In the genomic region with DNA sequence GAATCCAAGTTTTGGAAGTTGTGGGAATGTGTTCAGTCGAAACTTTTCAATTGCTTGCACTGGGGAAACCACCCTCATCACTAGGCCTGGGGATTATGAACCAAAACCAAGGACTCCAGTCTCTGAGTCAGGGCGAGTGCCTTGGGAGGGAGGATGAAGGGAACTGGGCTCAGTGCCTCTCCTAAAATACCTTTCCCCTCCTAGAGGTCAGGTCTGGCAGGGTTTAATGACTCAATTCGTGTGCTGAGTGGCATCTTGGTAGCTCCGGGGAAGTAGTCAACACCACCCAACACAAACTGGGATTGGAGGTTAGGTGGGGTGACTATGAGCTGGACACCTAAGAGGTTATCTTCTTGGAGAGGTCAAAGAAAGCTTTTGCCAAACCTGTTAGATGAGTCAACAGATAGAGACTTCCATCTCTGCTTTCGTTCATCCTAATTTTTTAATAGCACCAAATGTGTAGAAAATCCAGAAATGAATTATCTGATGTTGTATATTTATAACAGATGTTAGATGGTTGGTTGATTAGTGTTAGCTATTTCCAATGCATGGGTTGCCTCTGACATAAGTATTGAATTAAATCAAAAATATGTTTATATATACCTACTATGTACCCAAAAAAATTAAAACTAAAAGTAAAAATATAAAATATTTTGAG, we compare ENCODE assay signal across 26 cellular contexts.
DNase-seq lines count a peak whose midpoint lies in the region; ATAC-seq and TF ChIP-seq lines count a peak whose summit lies in the region.
"Had no signal": no experiment of that assay in that cellular context is flagged by ENCODE, and none has a peak within 500 bp of the region (broad histone marks: within the 10 kb centered on the region; RNA-seq: fewer than 3 reads in every experiment).

No MANE protein-coding gene starts in this region.

- intact Hi-C loops in A673 (cut with micrococcal nuclease; ENCODE audit: unreplicated experiment), result no loop called here

- DNase-seq in A673 (ENCODE audit: low spot score), result peak; percentile 7
- DNase-seq in HPDE6-E6E7 (ENCODE audit: extremely low spot score), result peak; percentile 31
- peak in 1 of 2 donors; percentile 79 for DNase-seq in foreskin keratinocyte
- DNase-seq in GM13976 (ENCODE audit: low spot score), result no peak
- no peak for DNase-seq in inferior parietal cortex (ENCODE audit: extremely low spot score)
- DNase-seq in D341Med (ENCODE audit: low spot score), result no peak
- no peak for DNase-seq in activated T-cell treated with anti-CD3 and anti-CD28 coated beads, Interleukin-2, amount 50 U/mL, for 4 hours
- DNase-seq: activated CD8-positive, alpha-beta T cell treated with anti-CD3 and anti-CD28 coated beads, Interleukin-2, amount 10 ng/mL, durations not matched to agents 7 days and 5 days; activated naive CD4-positive, alpha-beta T cell treated with anti-CD3 and anti-CD28 coated beads, Interleukin-2, amount 50 U/mL, for 16 hours; activated T-cell treated with anti-CD3 and anti-CD28 coated beads, Interleukin-2, amount 50 U/mL, for 48 hours; DMS153; left cardiac atrium; midbrain; NCI-H1048; NCI-H2029 treated with DMSO at 0.1 percent for 48 hours; NCI-H510A; SHP77; T-helper 2 cell had no signal

- BruUV-seq in A673 (replicated peaks; lab: Mats Ljungman, UMichigan), result no TSS peak

- H3K27me3 ChIP-seq in A673 (replicated peaks; ENCODE audit: insufficient read depth, low read depth, low read length, poor library complexity) (no peaks in the 10 kb centered on the region), foreskin keratinocyte (no peaks in the 10 kb centered on the region)
- H3K27me3 ChIP-seq: gastroesophageal sphincter, vagina had no signal

- H3K4me1 Mint-ChIP-seq in activated T-cell treated with anti-CD3 and anti-CD28 coated beads, Interleukin-2, amount 50 U/mL, for 4 hours (ENCODE audit: low read depth), result no peaks in the 10 kb centered on the region

- H3K27ac ChIP-seq in A673 (ENCODE audit: low read depth, low read length, poor library complexity, severe bottlenecking), result peak overlapping the region; percentile 30
- peak overlapping the region; percentile 45 for H3K27ac ChIP-seq in foreskin keratinocyte
- H3K27ac ChIP-seq: A549, gastroesophageal sphincter, HL-60, skin epidermis, vagina had no signal

- no peak for TF ChIP-seq CTCF in A673 (conservative IDR thresholded peaks at IDR 0.05; ENCODE audit: low read depth, low read length)
- TF ChIP-seq CTCF in foreskin keratinocyte (conservative IDR thresholded peaks at IDR 0.05), result no peak
- TF ChIP-seq CTCF in GM13976 (IDR thresholded peaks at IDR 0.05; ENCODE audit: borderline replicate concordance, control extremely low read depth, extremely low read depth, insufficient read depth, missing control alignments), result no peak

- peaks cover 15% of the 10 kb centered on the region for H3K4me1 ChIP-seq in A673 (ENCODE audit: insufficient read depth, low read length, poor library complexity, severe bottlenecking)
- H3K4me1 ChIP-seq in foreskin keratinocyte, result peaks cover 26% of the 10 kb centered on the region
- H3K4me1 ChIP-seq: A549, vagina had no signal

- H3K36me3 ChIP-seq in A673 (ENCODE audit: insufficient read depth, low read length, poor library complexity, severe bottlenecking), result no peaks in the 10 kb centered on the region
- H3K36me3 ChIP-seq: gastroesophageal sphincter, vagina had no signal

- no peaks in the 10 kb centered on the region for H3K9me3 ChIP-seq in A673 (ENCODE audit: low read depth, low read length, poor library complexity, severe bottlenecking)
- H3K9me3 ChIP-seq: A549, gastroesophageal sphincter, vagina had no signal

- no peaks in the 10 kb centered on the region for H3K36me3 Mint-ChIP-seq in activated T-cell treated with anti-CD3 and anti-CD28 coated beads, Interleukin-2, amount 50 U/mL, for 4 hours (ENCODE audit: insufficient read depth)

- in situ Hi-C loops in GM13976 (cut with MboI; ENCODE audit: low sequenced_read_pairs, unreplicated experiment), result no loop called here

- POLR2A ChIA-PET in A673 (lab: Charles Lee; ENCODE audit: low non-redundant PET), result no interaction called here

- CTCF ChIA-PET in A673 (lab: Charles Lee), result no interaction called here

- peaks cover 6% of the 10 kb centered on the region for H3K27me3 Mint-ChIP-seq in activated T-cell treated with anti-CD3 and anti-CD28 coated beads, Interleukin-2, amount 50 U/mL, for 4 hours (ENCODE audit: low read depth)

- H3K4me3 Mint-ChIP-seq in activated T-cell treated with anti-CD3 and anti-CD28 coated beads, Interleukin-2, amount 50 U/mL, for 4 hours, result no peak overlapping the region
- H3K4me3 Mint-ChIP-seq: activated CD8-positive, alpha-beta T cell treated with anti-CD3 and anti-CD28 coated beads, Interleukin-2, amount 10 ng/mL, durations not matched to agents 7 days and 5 days; nephron had no signal

- ATAC-seq in SK-N-SH treated with all-trans-retinoic acid at 6 μM for 48 hours (peak; percentile 48), foreskin keratinocyte (peak; percentile 74)
- no peak for ATAC-seq in activated T-cell treated with anti-CD3 and anti-CD28 coated beads, Interleukin-2, amount 50 U/mL, for 4 hours
- ATAC-seq: A549; activated CD8-positive, alpha-beta T cell treated with anti-CD3 and anti-CD28 coated beads, Interleukin-2, amount 10 ng/mL, durations not matched to agents 7 days and 5 days; gastroesophageal sphincter; K562 had no signal

- H3K4me3 ChIP-seq in A673 (ENCODE audit: low read depth, low read length, poor library complexity, severe bottlenecking), result no peak overlapping the region
- H3K4me3 ChIP-seq: A549, gastroesophageal sphincter, K562, skin epidermis, vagina had no signal

- no peaks in the 10 kb centered on the region for H3K9me3 Mint-ChIP-seq in activated T-cell treated with anti-CD3 and anti-CD28 coated beads, Interleukin-2, amount 50 U/mL, for 4 hours
- H3K9me3 Mint-ChIP-seq: nephron had no signal

TF ChIP-seq in SK-N-SH treated with all-trans-retinoic acid at 6 μM for 48 hours, 23 proteins besides CTCF, POLR2A, EP300 and RAD21:
- TF ChIP-seq ISL1 (CRISPR knock-in tag; IDR thresholded peaks at IDR 0.05) (no peak), RARB (CRISPR knock-in tag; IDR thresholded peaks at IDR 0.05) (no peak), TCF4 (CRISPR knock-in tag; IDR thresholded peaks at IDR 0.05; ENCODE audit: borderline replicate concordance) (peak; percentile 42; the same call in 1 of the 2 replicates), OSR1 (CRISPR knock-in tag; IDR thresholded peaks at IDR 0.05) (no peak), GLIS3 (CRISPR knock-in tag; IDR thresholded peaks at IDR 0.05) (no peak), ZC3H10 (CRISPR knock-in tag; IDR thresholded peaks at IDR 0.05) (no peak)
- TF ChIP-seq, protein P1, sequence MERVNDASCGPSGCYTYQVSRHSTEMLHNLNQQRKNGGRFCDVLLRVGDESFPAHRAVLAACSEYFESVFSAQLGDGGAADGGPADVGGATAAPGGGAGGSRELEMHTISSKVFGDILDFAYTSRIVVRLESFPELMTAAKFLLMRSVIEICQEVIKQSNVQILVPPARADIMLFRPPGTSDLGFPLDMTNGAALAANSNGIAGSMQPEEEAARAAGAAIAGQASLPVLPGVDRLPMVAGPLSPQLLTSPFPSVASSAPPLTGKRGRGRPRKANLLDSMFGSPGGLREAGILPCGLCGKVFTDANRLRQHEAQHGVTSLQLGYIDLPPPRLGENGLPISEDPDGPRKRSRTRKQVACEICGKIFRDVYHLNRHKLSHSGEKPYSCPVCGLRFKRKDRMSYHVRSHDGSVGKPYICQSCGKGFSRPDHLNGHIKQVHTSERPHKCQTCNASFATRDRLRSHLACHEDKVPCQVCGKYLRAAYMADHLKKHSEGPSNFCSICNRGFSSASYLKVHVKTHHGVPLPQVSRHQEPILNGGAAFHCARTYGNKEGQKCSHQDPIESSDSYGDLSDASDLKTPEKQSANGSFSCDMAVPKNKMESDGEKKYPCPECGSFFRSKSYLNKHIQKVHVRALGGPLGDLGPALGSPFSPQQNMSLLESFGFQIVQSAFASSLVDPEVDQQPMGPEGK (CRISPR knock-in tag; IDR thresholded peaks at IDR 0.05; ENCODE audit: borderline replicate concordance), result no peak

Comparison
In these comparisons a context has a peak if more than half of its experiments do, and no peak if none do; other contexts are left out.
1. DNase-seq: peak in A673 (single experiment) and HPDE6-E6E7 (single experiment); none in GM13976 (single experiment), inferior parietal cortex (single experiment), D341Med (single experiment) and activated T-cell treated with anti-CD3 and anti-CD28 coated beads, Interleukin-2, amount 50 U/mL, for 4 hours (single experiment).
2. ATAC-seq: peak in SK-N-SH treated with all-trans-retinoic acid at 6 μM for 48 hours (single experiment) and foreskin keratinocyte (single experiment); none in activated T-cell treated with anti-CD3 and anti-CD28 coated beads, Interleukin-2, amount 50 U/mL, for 4 hours (0 of 2).